In the genomic region with DNA sequence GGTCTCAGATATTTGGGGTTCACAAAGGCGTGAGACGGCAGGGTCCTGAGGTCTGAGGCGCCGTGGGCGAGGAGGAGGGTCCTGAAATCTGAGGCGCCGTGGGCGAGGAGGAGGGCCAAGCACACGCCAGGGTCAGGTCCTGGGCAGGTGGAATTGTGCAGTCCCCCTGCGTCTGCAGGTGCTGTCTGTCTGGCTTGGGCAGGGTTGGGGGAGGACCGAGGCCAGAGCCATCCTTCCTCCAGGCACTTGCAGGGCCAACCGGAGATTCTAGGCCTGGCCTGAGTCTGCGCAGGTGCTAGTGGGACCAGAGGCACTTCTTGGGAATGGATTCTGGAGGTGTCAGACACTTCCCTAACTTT, we compare ENCODE assay signal across 13 cellular contexts. TPM values are rescaled to one million over a fixed set of nuclear protein-coding genes. Genes with fewer than 3 reads are reported as not detected.
DNase-seq lines count a peak whose midpoint lies in the region; ATAC-seq and TF ChIP-seq lines count a peak whose summit lies in the region.
"Had no signal": no experiment of that assay in that cellular context is flagged by ENCODE, and none has a peak within 500 bp of the region (broad histone marks: within the 10 kb centered on the region; RNA-seq: fewer than 3 reads in every experiment).

No MANE protein-coding gene starts in this region.

- H3K27ac Mint-ChIP-seq in activated T-cell treated with anti-CD3 and anti-CD28 coated beads, Interleukin-2, amount 50 U/mL, for 24 hours, result peak overlapping the region; percentile 41
- H3K27ac Mint-ChIP-seq in neural crest cell (ENCODE audit: unreplicated experiment), result no peak overlapping the region
- H3K27ac Mint-ChIP-seq: HFFc6, progenitor cell of endocrine pancreas had no signal

- H3K27me3 Mint-ChIP-seq in activated T-cell treated with anti-CD3 and anti-CD28 coated beads, Interleukin-2, amount 50 U/mL, for 24 hours, result no peaks in the 10 kb centered on the region
- no peaks in the 10 kb centered on the region for H3K27me3 Mint-ChIP-seq in activated T-cell treated with anti-CD3 and anti-CD28 coated beads, Interleukin-2, amount 50 U/mL, for 4 hours (ENCODE audit: low read depth)
- peaks cover 11% of the 10 kb centered on the region for H3K27me3 Mint-ChIP-seq in neural crest cell (ENCODE audit: low read depth)
- H3K27me3 Mint-ChIP-seq: progenitor cell of endocrine pancreas had no signal

- H3K9me3 Mint-ChIP-seq in activated T-cell treated with anti-CD3 and anti-CD28 coated beads, Interleukin-2, amount 50 U/mL, for 24 hours, result no peaks in the 10 kb centered on the region
- no peaks in the 10 kb centered on the region for H3K9me3 Mint-ChIP-seq in activated T-cell treated with anti-CD3 and anti-CD28 coated beads, Interleukin-2, amount 50 U/mL, for 4 hours
- H3K9me3 Mint-ChIP-seq in neural crest cell, result no peaks in the 10 kb centered on the region
- H3K9me3 Mint-ChIP-seq: HFFc6 had no signal

- no peak for ATAC-seq in activated T-cell treated with anti-CD3 and anti-CD28 coated beads, Interleukin-2, amount 50 U/mL, for 4 hours
- no peak for ATAC-seq in HG02884 (IDR thresholded peaks at IDR 0.05; ENCODE audit: unreplicated experiment)

- peaks cover 22% of the 10 kb centered on the region for H3K36me3 Mint-ChIP-seq in activated T-cell treated with anti-CD3 and anti-CD28 coated beads, Interleukin-2, amount 50 U/mL, for 24 hours (ENCODE audit: low read depth)
- H3K36me3 Mint-ChIP-seq in activated T-cell treated with anti-CD3 and anti-CD28 coated beads, Interleukin-2, amount 50 U/mL, for 4 hours (ENCODE audit: insufficient read depth), result peaks cover 7% of the 10 kb centered on the region
- H3K36me3 Mint-ChIP-seq in neural crest cell (ENCODE audit: low read depth), result no peaks in the 10 kb centered on the region

- DNase-seq in activated T-cell treated with anti-CD3 and anti-CD28 coated beads, Interleukin-2, amount 50 U/mL, for 24 hours, result no peak
- no peak for DNase-seq in activated T-cell treated with anti-CD3 and anti-CD28 coated beads, Interleukin-2, amount 50 U/mL, for 4 hours
- no peak for DNase-seq in neural crest cell (ENCODE audit: low read depth, low spot score)
- DNase-seq: caudate nucleus; effector CD8-positive, alpha-beta T cell; GF-D8; HFFc6; left ventricle myocardium inferior; NCI-H1092; NCI-H748 treated with DMSO at 0.1 percent for 48 hours; spleen had no signal

- H3K4me1 Mint-ChIP-seq in activated T-cell treated with anti-CD3 and anti-CD28 coated beads, Interleukin-2, amount 50 U/mL, for 24 hours (ENCODE audit: low read depth), result peaks cover 22% of the 10 kb centered on the region
- H3K4me1 Mint-ChIP-seq in activated T-cell treated with anti-CD3 and anti-CD28 coated beads, Interleukin-2, amount 50 U/mL, for 4 hours (ENCODE audit: low read depth), result peaks cover 7% of the 10 kb centered on the region
- peaks cover 23% of the 10 kb centered on the region for H3K4me1 Mint-ChIP-seq in neural crest cell

- H3K4me3 Mint-ChIP-seq in activated T-cell treated with anti-CD3 and anti-CD28 coated beads, Interleukin-2, amount 50 U/mL, for 24 hours, result peak overlapping the region; percentile 23
- H3K4me3 Mint-ChIP-seq in activated T-cell treated with anti-CD3 and anti-CD28 coated beads, Interleukin-2, amount 50 U/mL, for 4 hours, result no peak overlapping the region
- H3K4me3 Mint-ChIP-seq in neural crest cell, result peak overlapping the region; percentile 70
- H3K4me3 Mint-ChIP-seq: HFFc6 had no signal

- TF ChIP-seq CTCF in neural crest cell (conservative IDR thresholded peaks at IDR 0.05), result no peak

RNA-seq across cellular contexts. Expression of gene APRT, which starts 2.4 kb away (rescaled TPM):
- total RNA-seq in activated T-cell treated with anti-CD3 and anti-CD28 coated beads, Interleukin-2, amount 50 U/mL, for 4 hours, result 100 to 1,000 TPM; 534 to 566 (median 566) TPM
- 114 and 116 TPM in 2 replicates for total RNA-seq in neural crest cell

RNA-seq across cellular contexts. Expression of gene CDT1, which starts 10.5 kb away (rescaled TPM):
- 10 to 100 TPM; 81.0 to 96.4 (median 87.2) TPM for total RNA-seq in activated T-cell treated with anti-CD3 and anti-CD28 coated beads, Interleukin-2, amount 50 U/mL, for 4 hours
- 79.6 and 79.9 TPM in 2 replicates for total RNA-seq in neural crest cell

RNA-seq across cellular contexts. Expression of gene PIEZO1, which starts 29.1 kb away (rescaled TPM):
- 100 to 1,000 TPM; 116 to 171 (median 139) TPM for total RNA-seq in activated T-cell treated with anti-CD3 and anti-CD28 coated beads, Interleukin-2, amount 50 U/mL, for 4 hours
- total RNA-seq in neural crest cell, result 17.8 and 20.7 TPM in 2 replicates

RNA-seq across cellular contexts. Expression of gene GALNS, which starts 42.6 kb away (rescaled TPM):
- total RNA-seq in activated T-cell treated with anti-CD3 and anti-CD28 coated beads, Interleukin-2, amount 50 U/mL, for 4 hours, result 10 to 100 TPM; 20.6 to 24.1 (median 21.1) TPM
- total RNA-seq in neural crest cell, result 19.7 and 20.1 TPM in 2 replicates

RNA-seq across cellular contexts. Expression of gene TRAPPC2L, which starts 42.8 kb away (rescaled TPM):
- total RNA-seq in activated T-cell treated with anti-CD3 and anti-CD28 coated beads, Interleukin-2, amount 50 U/mL, for 4 hours, result 100 to 1,000 TPM in 1 of 3 donors, 10 to 100 TPM in 2; 78.9 to 105 (median 98.0) TPM
- 89.8 and 95.1 TPM in 2 replicates for total RNA-seq in neural crest cell
